21 cellular contexts compared by ENCODE assay signal in genomic region chr2:46344696-46345095, GRCh38.
"Had no signal": no experiment of that assay in that cellular context is flagged by ENCODE, and none has a peak within 500 bp of the region (broad histone marks: within the 10 kb centered on the region; RNA-seq: fewer than 3 reads in every experiment).

No MANE protein-coding gene starts in this region.

- ATAC-seq: stimulated activated naive B cell treated with anti-CD40 and anti-IgM and Interleukin-4, amounts not matched to agents 10 μg/mL and 1 μg/mL and 100 μg/mL, for 72 hours had no signal

- H3K27ac Mint-ChIP-seq: activated naive CD8-positive, alpha-beta T cell treated with anti-CD3 and anti-CD28 coated beads, Interleukin-2, amount 10 ng/mL, durations not matched to agents 7 days and 5 days; activated T-helper 1 cell treated with anti-CD3 and anti-CD28 coated beads, Interleukin-12 subunit alpha, Interleukin-12 subunit beta, Interleukin-2, Interleukin-4 antibody, amounts not matched to agents 30 ng/mL and 10 ng/mL and 1 ng/mL, durations not matched to agents 14 hours and 24 hours and 36 hours; endodermal cell; immature natural killer cell; neural progenitor cell; stimulated activated naive B cell treated with anti-CD40 and anti-IgM and Interleukin-4, amounts not matched to agents 10 μg/mL and 1 μg/mL and 100 μg/mL, for 72 hours; T-helper 2 cell treated with Interferon-gamma antibody and Interleukin-4, amounts not matched to agents 5 μg/mL and 100 μg/mL, for 36 hours had no signal

- H3K36me3 ChIP-seq: neural progenitor cell, ovary had no signal

- DNase-seq: activated CD4-positive, alpha-beta T cell treated with anti-CD3 and anti-CD28 coated beads, Interleukin-2, amount 50 U/mL, for 1 hour; activated CD4-positive, CD25-positive, alpha-beta regulatory T cell; activated CD8-positive, alpha-beta memory T cell treated with anti-CD3 and anti-CD28 coated beads for 24 hours; activated naive CD8-positive, alpha-beta T cell treated with anti-CD3 and anti-CD28 coated beads, Interleukin-2, amount 10 ng/mL, durations not matched to agents 7 days and 5 days; endodermal cell; foreskin melanocyte; head of caudate nucleus; immature natural killer cell; midbrain; naive B cell; ovary; sigmoid colon; stimulated activated CD4-positive, alpha-beta T cell treated with anti-CD3 and anti-CD28 coated beads, Interleukin-12 subunit alpha, Interleukin-12 subunit beta, amount 100 ng/mL, for 4 hours; stimulated activated naive B cell treated with anti-CD40 and anti-IgM and Interleukin-4, amounts not matched to agents 10 μg/mL and 1 μg/mL and 100 μg/mL, for 72 hours; SW 1271; thyroid gland had no signal

- H3K4me3 ChIP-seq: ascending aorta, lung, neural progenitor cell, ovary, sigmoid colon, thyroid gland had no signal

- H3K9ac ChIP-seq: neural progenitor cell had no signal

- H3K9me3 ChIP-seq: ascending aorta, ovary, sigmoid colon, thyroid gland had no signal

- H3K27ac ChIP-seq: neural progenitor cell, thyroid gland had no signal

- H3K36me3 Mint-ChIP-seq: immature natural killer cell; naive B cell; neural progenitor cell; stimulated activated naive B cell treated with anti-CD40 and anti-IgM and Interleukin-4, amounts not matched to agents 10 μg/mL and 1 μg/mL and 100 μg/mL, for 72 hours had no signal

- H3K9me3 Mint-ChIP-seq: activated naive CD8-positive, alpha-beta T cell treated with anti-CD3 and anti-CD28 coated beads, Interleukin-2, amount 10 ng/mL, durations not matched to agents 7 days and 5 days; activated T-helper 1 cell treated with anti-CD3 and anti-CD28 coated beads, Interleukin-12 subunit alpha, Interleukin-12 subunit beta, Interleukin-2, Interleukin-4 antibody, amounts not matched to agents 30 ng/mL and 10 ng/mL and 1 ng/mL, durations not matched to agents 14 hours and 24 hours and 36 hours; endodermal cell; immature natural killer cell; naive B cell; neural progenitor cell; stimulated activated naive B cell treated with anti-CD40 and anti-IgM and Interleukin-4, amounts not matched to agents 10 μg/mL and 1 μg/mL and 100 μg/mL, for 72 hours; T-helper 2 cell treated with Interferon-gamma antibody and Interleukin-4, amounts not matched to agents 5 μg/mL and 100 μg/mL, for 36 hours had no signal

- H2AFZ ChIP-seq: neural progenitor cell had no signal

- H3K4me2 ChIP-seq: neural progenitor cell had no signal

- H3K27me3 ChIP-seq: ascending aorta, neural progenitor cell, ovary, sigmoid colon, thyroid gland had no signal

- H3K4me3 Mint-ChIP-seq: activated naive CD8-positive, alpha-beta T cell treated with anti-CD3 and anti-CD28 coated beads, Interleukin-2, amount 10 ng/mL, durations not matched to agents 7 days and 5 days; activated T-helper 1 cell treated with anti-CD3 and anti-CD28 coated beads, Interleukin-12 subunit alpha, Interleukin-12 subunit beta, Interleukin-2, Interleukin-4 antibody, amounts not matched to agents 30 ng/mL and 10 ng/mL and 1 ng/mL, durations not matched to agents 14 hours and 24 hours and 36 hours; endodermal cell; immature natural killer cell; naive B cell; neural progenitor cell; stimulated activated naive B cell treated with anti-CD40 and anti-IgM and Interleukin-4, amounts not matched to agents 10 μg/mL and 1 μg/mL and 100 μg/mL, for 72 hours; T-helper 2 cell treated with Interferon-gamma antibody and Interleukin-4, amounts not matched to agents 5 μg/mL and 100 μg/mL, for 36 hours had no signal

- H3K4me1 Mint-ChIP-seq: naive B cell; neural progenitor cell; stimulated activated naive B cell treated with anti-CD40 and anti-IgM and Interleukin-4, amounts not matched to agents 10 μg/mL and 1 μg/mL and 100 μg/mL, for 72 hours had no signal
